Comparison of ENCODE assay signal across 20 cellular contexts in the genomic region with DNA sequence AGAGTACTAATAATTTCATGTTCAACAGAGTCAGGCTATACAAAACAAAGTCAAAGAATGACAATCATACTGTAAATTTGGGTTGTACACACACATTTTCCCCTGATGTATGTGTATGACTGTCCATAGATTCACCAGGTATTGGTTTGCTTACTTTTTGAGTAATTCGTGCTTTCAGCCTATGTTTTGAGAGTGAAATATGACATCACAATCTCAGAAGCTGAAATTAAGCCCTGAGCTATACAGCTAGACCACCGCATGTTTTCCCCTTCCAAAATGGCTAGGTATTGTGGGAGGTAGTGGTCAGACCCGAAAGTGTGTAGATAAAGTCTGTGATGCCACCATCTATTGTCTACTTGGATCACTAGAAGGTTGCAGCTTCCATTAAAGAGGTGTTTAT.
DNase-seq lines count a peak whose midpoint lies in the region; ATAC-seq, FAIRE-seq and TF ChIP-seq lines count a peak whose summit lies in the region.
"Had no signal": no experiment of that assay in that cellular context is flagged by ENCODE, and none has a peak within 500 bp of the region (broad histone marks: within the 10 kb centered on the region; RNA-seq: fewer than 3 reads in every experiment).

No MANE protein-coding gene starts in this region.

- no peak overlapping the region for H3K27ac Mint-ChIP-seq in mesothelial cell of epicardium
- H3K27ac Mint-ChIP-seq: memory B cell, natural killer cell had no signal

- no peaks in the 10 kb centered on the region for H3K27me3 Mint-ChIP-seq in mesothelial cell of epicardium (ENCODE audit: low read depth)
- H3K27me3 Mint-ChIP-seq: memory B cell had no signal

- H3K36me3 Mint-ChIP-seq in mesothelial cell of epicardium, result peaks cover 16% of the 10 kb centered on the region
- H3K36me3 Mint-ChIP-seq: natural killer cell had no signal

- no peak overlapping the region for H3K4me3 Mint-ChIP-seq in mesothelial cell of epicardium
- H3K4me3 Mint-ChIP-seq: memory B cell, natural killer cell had no signal

- ATAC-seq in GM18498 (IDR thresholded peaks at IDR 0.05; ENCODE audit: unreplicated experiment), result peak; percentile 59
- ATAC-seq in HG02588 (IDR thresholded peaks at IDR 0.05; ENCODE audit: unreplicated experiment), result peak; percentile 50
- peak; percentile 64 for ATAC-seq in HG03520 (IDR thresholded peaks at IDR 0.05; ENCODE audit: unreplicated experiment)
- ATAC-seq: HCT116, natural killer cell had no signal

- H3K4me1 Mint-ChIP-seq in mesothelial cell of epicardium, result no peaks in the 10 kb centered on the region
- H3K4me1 Mint-ChIP-seq: memory B cell, natural killer cell had no signal

- TF ChIP-seq CTCF in GM12865 (IDR thresholded peaks at IDR 0.05; ENCODE audit: insufficient read depth, low read depth, low read length, missing control alignments) (no peak), mesothelial cell of epicardium (IDR thresholded peaks at IDR 0.05; ENCODE audit: unreplicated experiment) (no peak)

- FAIRE-seq in HTR-8/SVneo (lab: Jason Lieb, UNC), result no peak

- DNase-seq in GM12865 (ENCODE audit: low read depth) (peak; percentile 59), mesothelial cell of epicardium (ENCODE audit: low spot score in 2 of 2, unreplicated experiment in 2 of 2) (no peak), HTR-8/SVneo (ENCODE audit: insufficient read length, low spot score) (no peak)
- DNase-seq in effector CD8-positive, alpha-beta T cell (lab: John Stamatoyannopoulos, UW), result no peak
- DNase-seq: activated CD8-positive, alpha-beta memory T cell treated with anti-CD3 and anti-CD28 coated beads for 24 hours; amniotic stem cell; foreskin melanocyte; natural killer cell; NCI-H1092; NCI-H2081 treated with DMSO at 0.1 percent for 48 hours; NCI-H524; SHP77 treated with DMSO at 0.1 percent for 48 hours; stimulated activated CD4-positive, alpha-beta T cell treated with anti-CD3 and anti-CD28 coated beads, Interleukin-4, amount 100 ng/mL, for 1 hour; T-helper 1 cell had no signal

- H3K9me3 Mint-ChIP-seq in mesothelial cell of epicardium, result no peaks in the 10 kb centered on the region
- H3K9me3 Mint-ChIP-seq: memory B cell, natural killer cell had no signal

- no peak overlapping the region for H3K4me3 ChIP-seq in GM12865 (ENCODE audit: low read depth, low read length)
- H3K4me3 ChIP-seq: cardiac muscle cell had no signal
